In the genomic region with DNA sequence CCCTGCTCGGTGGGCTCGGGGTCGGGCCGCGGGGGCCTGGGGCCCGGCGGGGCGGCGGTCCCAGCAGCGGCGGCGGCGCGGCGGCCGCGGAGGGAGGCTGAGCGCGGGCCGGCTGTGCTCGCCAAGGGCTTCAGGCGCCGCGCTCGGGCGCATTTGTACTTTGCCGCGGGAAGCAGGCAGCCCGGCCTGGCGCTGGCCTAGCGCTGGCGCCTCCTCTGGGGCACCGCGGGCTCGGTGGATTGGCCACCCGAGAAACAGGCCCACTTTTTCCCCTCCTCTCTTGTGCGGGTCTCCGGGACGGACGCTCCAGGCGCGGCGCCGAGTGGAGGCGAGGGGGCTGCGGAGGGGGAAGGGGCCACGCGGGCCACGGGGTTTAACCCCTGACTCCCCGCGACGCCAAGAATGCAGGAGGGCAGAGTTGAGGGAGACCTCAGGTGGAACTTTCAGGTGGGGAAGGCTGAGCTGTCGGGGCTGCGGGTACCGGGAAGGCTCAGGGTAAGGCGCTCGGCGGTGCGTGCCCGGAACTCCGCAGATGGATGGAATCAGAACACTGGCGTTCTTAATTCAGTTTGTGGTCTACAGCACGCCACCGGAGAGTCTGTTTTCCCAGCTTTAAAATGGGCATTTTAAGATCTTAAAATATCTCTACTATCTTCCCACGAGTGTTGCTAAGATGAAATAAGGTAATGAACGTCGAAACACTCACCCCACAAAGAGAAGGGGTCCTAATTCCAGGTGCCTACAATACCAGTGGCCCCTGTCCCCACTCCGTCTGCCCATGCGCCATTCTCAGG, we compare ENCODE assay signal across 1 cellular context.
TF ChIP-seq lines count a peak whose summit lies in the region.

A gene with protein sequence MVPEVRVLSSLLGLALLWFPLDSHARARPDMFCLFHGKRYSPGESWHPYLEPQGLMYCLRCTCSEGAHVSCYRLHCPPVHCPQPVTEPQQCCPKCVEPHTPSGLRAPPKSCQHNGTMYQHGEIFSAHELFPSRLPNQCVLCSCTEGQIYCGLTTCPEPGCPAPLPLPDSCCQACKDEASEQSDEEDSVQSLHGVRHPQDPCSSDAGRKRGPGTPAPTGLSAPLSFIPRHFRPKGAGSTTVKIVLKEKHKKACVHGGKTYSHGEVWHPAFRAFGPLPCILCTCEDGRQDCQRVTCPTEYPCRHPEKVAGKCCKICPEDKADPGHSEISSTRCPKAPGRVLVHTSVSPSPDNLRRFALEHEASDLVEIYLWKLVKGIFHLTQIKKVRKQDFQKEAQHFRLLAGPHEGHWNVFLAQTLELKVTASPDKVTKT (minus strand): TSS at position 126 of the 794 bp plus-strand sequence. CDS start 538 bp downstream, outside the sequence.

TF ChIP-seq in H1, 55 proteins besides CTCF, POLR2A, EP300 and RAD21 (continued from another document):
- TF ChIP-seq, protein P1, sequence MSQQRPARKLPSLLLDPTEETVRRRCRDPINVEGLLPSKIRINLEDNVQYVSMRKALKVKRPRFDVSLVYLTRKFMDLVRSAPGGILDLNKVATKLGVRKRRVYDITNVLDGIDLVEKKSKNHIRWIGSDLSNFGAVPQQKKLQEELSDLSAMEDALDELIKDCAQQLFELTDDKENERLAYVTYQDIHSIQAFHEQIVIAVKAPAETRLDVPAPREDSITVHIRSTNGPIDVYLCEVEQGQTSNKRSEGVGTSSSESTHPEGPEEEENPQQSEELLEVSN (IDR thresholded peaks at IDR 0.05), result 0 out of 2 replicates have a peak, but pooled peaks have one; percentile 38
- TF ChIP-seq POU5F1 (IDR thresholded peaks at IDR 0.05; ENCODE audit: low read depth, low read length) (no peak), CTBP2 (IDR thresholded peaks at IDR 0.05; ENCODE audit: borderline replicate concordance, insufficient read depth, insufficient read length, low read length) (no peak), KDM1A (IDR thresholded peaks at IDR 0.05; ENCODE audit: borderline replicate concordance, low read length) (peak; percentile 84), TEAD4 (IDR thresholded peaks at IDR 0.05; ENCODE audit: low read depth, low read length) (0 out of 2 replicates have a peak, but pooled peaks have one; percentile 33), KDM4A (IDR thresholded peaks at IDR 0.05; ENCODE audit: low read depth, low read length, severe bottlenecking) (peak; percentile 94)
- TF ChIP-seq, protein P2, sequence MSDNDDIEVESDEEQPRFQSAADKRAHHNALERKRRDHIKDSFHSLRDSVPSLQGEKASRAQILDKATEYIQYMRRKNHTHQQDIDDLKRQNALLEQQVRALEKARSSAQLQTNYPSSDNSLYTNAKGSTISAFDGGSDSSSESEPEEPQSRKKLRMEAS (IDR thresholded peaks at IDR 0.05), result 0 out of 2 replicates have a peak, but pooled peaks have one; percentile 7
